ENCODE assay signal across 8 cellular contexts in the genomic region with DNA sequence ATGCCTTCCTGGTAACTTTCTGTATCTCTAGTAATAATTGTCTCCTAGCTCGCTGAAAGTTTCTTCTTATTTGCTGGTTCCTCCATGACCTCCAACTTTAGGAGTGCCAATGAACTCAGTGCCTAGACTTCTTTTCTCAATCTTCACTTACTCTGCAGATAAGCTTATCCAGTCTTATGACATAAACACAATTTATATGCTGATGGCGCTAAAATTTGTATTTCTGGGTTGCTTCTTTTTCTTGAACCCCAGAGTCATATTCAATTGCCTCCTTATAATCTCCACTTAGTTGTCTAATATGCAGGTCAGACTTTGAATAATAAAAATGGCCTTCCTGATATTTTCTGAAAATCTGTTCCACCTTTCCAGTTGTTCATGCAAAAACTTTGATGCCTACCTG.
"Had no signal": no experiment of that assay in that cellular context is flagged by ENCODE, and none has a peak within 500 bp of the region (broad histone marks: within the 10 kb centered on the region; RNA-seq: fewer than 3 reads in every experiment).

No MANE protein-coding gene starts in this region.

- H3K4me3 ChIP-seq: GM12878 had no signal

- ATAC-seq: GM12878 had no signal

- DNase-seq: GDM1, GF-D8 had no signal

- FAIRE-seq: G401.6, GM12878, GM12891, GM12892, GM18507, GM19239 had no signal
